ENCODE assay signal across 8 cellular contexts in genomic region chr19:44745386-44745831, GRCh38. TPM values are rescaled to one million over a fixed set of nuclear protein-coding genes. Genes with fewer than 3 reads are reported as not detected.
DNase-seq lines count a peak whose midpoint lies in the region; TF ChIP-seq lines count a peak whose summit lies in the region.

No MANE protein-coding gene starts in this region.

- H3K27ac ChIP-seq in tibial nerve: peak overlapping the region; percentile 43 to 96 (median 92)

- WGBS in tibial nerve, 2 donors: 8 to 22% methylated on average over 9 of the region's 9 CpGs

- no peaks in the 10 kb centered on the region for H3K36me3 ChIP-seq in tibial nerve

- in situ Hi-C loops in GM13977 (cut with MboI; ENCODE audit: low pct_unique_long_range_greater_than_20kb, low sequenced_read_pairs, unreplicated experiment): no loop called here

- DNase-seq in NCI-H2227 (lab: John Stamatoyannopoulos, UW; ENCODE audit: unreplicated experiment) (peak; percentile 19), NCI-H2227 treated with DMSO at 0.1 percent for 48 hours (lab: John Stamatoyannopoulos, UW) (no peak), amniotic stem cell (lab: John Stamatoyannopoulos, UW) (peak; percentile 14), left kidney (ENCODE audit: low read depth, low spot score) (peak; percentile 60), tibial nerve (ENCODE audit: low spot score in 2 of 2) (peak; percentile 55 to 61), GM13977 (ENCODE audit: low spot score) (no peak), DMS153 treated with DMSO at 0.1 percent for 48 hours (lab: John Stamatoyannopoulos, UW; ENCODE audit: unreplicated experiment) (no peak)
- no peak for DNase-seq in activated effector memory CD4-positive, alpha-beta T cell treated with Interleukin-2 at 50 U/mL for 16 hours

- TF ChIP-seq CTCF in tibial nerve (IDR thresholded peaks at IDR 0.05) (no peak), GM13977 (IDR thresholded peaks at IDR 0.05; ENCODE audit: extremely low read depth, insufficient read depth, missing control alignments) (no peak)

- no peak overlapping the region for H3K4me3 ChIP-seq in tibial nerve

- TF ChIP-seq EP300 in tibial nerve (IDR thresholded peaks at IDR 0.05): peak in 1 of 2 donors; percentile 57

- no peaks in the 10 kb centered on the region for H3K9me3 ChIP-seq in tibial nerve

- no peaks in the 10 kb centered on the region for H3K27me3 ChIP-seq in tibial nerve

- peaks cover 0 to 91% (median 52%) of the 10 kb centered on the region in 4 donors for H3K4me1 ChIP-seq in tibial nerve

- TF ChIP-seq POLR2A in tibial nerve (IDR thresholded peaks at IDR 0.05): no peak

RNA-seq across cellular contexts. Expression of gene BCL3, which starts 3.1 kb away (rescaled TPM):
- total RNA-seq in tibial nerve: 10 to 100 TPM; 10.3 to 37.8 (median 18.0) TPM

RNA-seq across cellular contexts. Expression of gene CBLC, which starts 32.3 kb away (rescaled TPM):
- total RNA-seq in tibial nerve: not detected

RNA-seq across cellular contexts. Expression of gene CEACAM16, which starts 46.5 kb away (rescaled TPM):
- total RNA-seq in tibial nerve: not detected

Comparison
In these comparisons a context has a peak if more than half of its experiments do, and no peak if none do; other contexts are left out.
1. DNase-seq: peak in NCI-H2227 (single experiment), amniotic stem cell (single experiment), left kidney (single experiment) and tibial nerve (2 of 2); none in NCI-H2227 treated with DMSO at 0.1 percent for 48 hours (single experiment), activated effector memory CD4-positive, alpha-beta T cell treated with Interleukin-2 at 50 U/mL for 16 hours (single experiment), GM13977 (single experiment) and DMS153 treated with DMSO at 0.1 percent for 48 hours (single experiment).